ENCODE assay signal across 9 cellular contexts in the genomic region with DNA sequence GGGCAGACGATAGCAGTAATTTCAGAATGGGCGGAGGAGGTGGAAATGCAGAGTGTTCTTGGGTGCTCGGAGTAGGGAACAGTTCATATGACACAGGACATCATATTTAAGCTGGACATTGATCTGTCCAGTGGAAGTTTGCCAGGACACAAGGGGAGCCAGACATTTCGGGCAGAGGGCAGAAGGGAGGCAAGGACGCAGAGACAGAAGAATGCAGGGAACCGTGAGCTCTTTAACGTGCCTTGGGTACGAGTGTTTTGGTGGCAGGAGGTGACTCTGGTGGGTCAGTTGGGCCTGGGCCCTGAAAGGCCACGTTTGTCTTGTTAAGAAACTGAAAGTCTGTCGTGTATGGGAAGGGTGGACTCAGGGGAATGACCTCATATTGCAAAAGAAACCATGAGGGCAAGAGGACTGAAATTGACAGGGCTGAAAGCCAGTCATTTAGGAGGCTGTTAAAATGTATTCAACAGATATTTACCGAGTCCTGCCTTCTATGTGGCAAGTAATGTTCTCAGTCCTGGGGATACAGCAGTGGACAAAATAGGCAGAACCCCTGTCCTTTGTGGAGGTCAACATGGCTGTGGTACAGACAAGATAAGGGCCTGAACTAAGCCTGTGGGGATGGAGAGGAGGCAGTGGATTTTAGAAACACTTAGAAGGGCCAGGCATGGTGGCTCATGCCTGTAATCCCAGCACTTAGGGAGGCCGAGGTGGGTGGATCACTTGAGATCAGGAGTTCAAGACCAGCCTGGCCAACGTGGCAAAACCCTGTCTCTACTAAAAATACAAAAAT. TPM values are rescaled to one million over a fixed set of nuclear protein-coding genes. Genes with fewer than 3 reads are reported as not detected.
DNase-seq lines count a peak whose midpoint lies in the region; ATAC-seq and TF ChIP-seq lines count a peak whose summit lies in the region.
"Had no signal": no experiment of that assay in that cellular context is flagged by ENCODE, and none has a peak within 500 bp of the region (broad histone marks: within the 10 kb centered on the region; RNA-seq: fewer than 3 reads in every experiment).

No MANE protein-coding gene starts in this region.

- no peaks in the 10 kb centered on the region for H3K27me3 ChIP-seq in fibroblast of lung (ENCODE audit: control insufficient read depth, insufficient read depth, low read length)

- H3K9me3 ChIP-seq in T-helper 17 cell (ENCODE audit: control insufficient read depth, low read length, poor library complexity, severe bottlenecking) (no peaks in the 10 kb centered on the region), fibroblast of lung (ENCODE audit: control insufficient read depth, insufficient read depth, low read depth, low read length) (no peaks in the 10 kb centered on the region)

- H3K4me1 ChIP-seq in fibroblast of lung (ENCODE audit: control insufficient read depth, extremely low read depth, insufficient read depth, low read length): peaks cover 6% of the 10 kb centered on the region

- H3K27me3 Mint-ChIP-seq in Calu3 (ENCODE audit: unreplicated experiment): no peaks in the 10 kb centered on the region
- H3K27me3 Mint-ChIP-seq in T-helper 17 cell: no peaks in the 10 kb centered on the region

- peaks cover 2% of the 10 kb centered on the region for H3K36me3 ChIP-seq in fibroblast of lung (ENCODE audit: control insufficient read depth, insufficient read depth, low read length)

- DNase-seq in Calu3 (no peak), T-helper 17 cell (no peak), fibroblast of lung (ENCODE audit: low read depth in 2 of 2) (peak; percentile 15 to 56), omental fat pad (ENCODE audit: low spot score) (no peak)
- DNase-seq: NCI-H2227 treated with DMSO at 0.1 percent for 48 hours had no signal

- peak overlapping the region; percentile 54 for H3K9ac ChIP-seq in fibroblast of lung (ENCODE audit: insufficient read depth, low read length)

- H3K36me3 Mint-ChIP-seq in Calu3 (ENCODE audit: insufficient read depth, unreplicated experiment) (peaks cover 22% of the 10 kb centered on the region), T-helper 17 cell (ENCODE audit: low read depth) (peaks cover 2% of the 10 kb centered on the region)

- BruUV-seq in Calu3 (replicated peaks; lab: Mats Ljungman, UMichigan): no TSS peak

- ATAC-seq in T-helper 17 cell (no peak), omental fat pad (ENCODE audit: low FRiP score) (peak; percentile 24), HG03108 (IDR thresholded peaks at IDR 0.05; ENCODE audit: unreplicated experiment) (no peak), GM18907 (IDR thresholded peaks at IDR 0.05; ENCODE audit: unreplicated experiment) (no peak), HG02588 (IDR thresholded peaks at IDR 0.05; ENCODE audit: unreplicated experiment) (no peak), GM21786 (IDR thresholded peaks at IDR 0.05; ENCODE audit: unreplicated experiment) (no peak)

- H3K4me3 ChIP-seq in fibroblast of lung (replicated peaks in 1 of 4; ENCODE audit: control extremely low read depth in 1 of 4, insufficient read depth in 1 of 4, low read depth in 3 of 4, low read length in 4 of 4): peak overlapping the region; percentile 7 to 95 (median 42)

- H4K20me1 ChIP-seq in fibroblast of lung (ENCODE audit: control insufficient read depth, extremely low read depth, insufficient read depth, low read length): no peaks in the 10 kb centered on the region

- H3K4me3 Mint-ChIP-seq in Calu3 (ENCODE audit: low read depth, unreplicated experiment) (peak overlapping the region; percentile 45), T-helper 17 cell (peak overlapping the region; percentile 84)

- H3K4me2 ChIP-seq in fibroblast of lung (ENCODE audit: extremely low read depth, insufficient read depth, low read length): peak overlapping the region; percentile 100

- intact Hi-C loops in Calu3 (cut with micrococcal nuclease; ENCODE audit: unreplicated experiment): no loop called here

- no peaks in the 10 kb centered on the region for H3K9me3 Mint-ChIP-seq in Calu3 (ENCODE audit: low read depth, unreplicated experiment)

- H3K79me2 ChIP-seq in fibroblast of lung (ENCODE audit: control insufficient read depth, insufficient read depth, low read length): peaks cover 45% of the 10 kb centered on the region

- H3K4me1 Mint-ChIP-seq in Calu3 (ENCODE audit: low read depth, unreplicated experiment) (peaks cover 21% of the 10 kb centered on the region), T-helper 17 cell (peaks cover 54% of the 10 kb centered on the region)

- CTCF ChIA-PET in Calu3 (lab: Charles Lee): interaction anchor here (0.5 kb wide), 1 partner anchor 476 kb away, joined by 5 read pairs; no protein-coding TSS in a partner anchor

- H3K27ac Mint-ChIP-seq in Calu3 (ENCODE audit: unreplicated experiment) (no peak overlapping the region), T-helper 17 cell (peak overlapping the region; percentile 99)

- TF ChIP-seq CTCF in Calu3 (IDR thresholded peaks at IDR 0.05; ENCODE audit: unreplicated experiment): no peak
- no peak for TF ChIP-seq CTCF in fibroblast of lung (conservative IDR thresholded peaks at IDR 0.05 in 1 of 2, IDR thresholded peaks at IDR 0.05 in 1 of 2; ENCODE audit: low read depth in 1 of 2, low read length in 2 of 2)
- TF ChIP-seq CTCF in omental fat pad (IDR thresholded peaks at IDR 0.05): no peak

- H3K27ac ChIP-seq in fibroblast of lung (ENCODE audit: insufficient read depth, low read length): peak overlapping the region; percentile 65

- peak overlapping the region; percentile 14 for H2AFZ ChIP-seq in fibroblast of lung (ENCODE audit: low read length)

RNA-seq across cellular contexts. Expression of gene OPTN, which starts 2.2 kb away (rescaled TPM):
- total RNA-seq in Calu3 (2022) (48.9 and 60.6 TPM in 2 replicates), T-helper 17 cell (100 to 1,000 TPM; 158 to 160 TPM), fibroblast of lung (99.6 and 156 TPM in 2 replicates), omental fat pad (100 to 1,000 TPM in 1 of 4 donors, 10 to 100 TPM in 3; 59.6 to 123 (median 77.1) TPM)
- 82.9 and 139 TPM in 2 replicates for polyA plus RNA-seq in fibroblast of lung
- polyA plus RNA-seq in fibroblast of lung (2012): 133 and 178 TPM in 2 replicates
- polyA minus RNA-seq in fibroblast of lung (ENCODE audit: low replicate concordance): 41.9 and 63.1 TPM in 2 replicates

RNA-seq across cellular contexts. Expression of gene MCM10, which starts 59.2 kb away (rescaled TPM):
- total RNA-seq in Calu3 (2022) (42.0 and 49.3 TPM in 2 replicates), T-helper 17 cell (under 1 TPM; 0.34 to 0.47 TPM), fibroblast of lung (0.51 and 0.83 TPM in 2 replicates), omental fat pad (1 to 10 TPM; 1.3 to 7.6 (median 2.8) TPM)
- polyA plus RNA-seq in fibroblast of lung: 3.1 and 10.4 TPM in 2 replicates
- polyA plus RNA-seq in fibroblast of lung (2012): 3.4 and 8.6 TPM in 2 replicates
- polyA minus RNA-seq in fibroblast of lung (ENCODE audit: low replicate concordance): 4.0 and 6.7 TPM in 2 replicates

Comparison
In these comparisons a context has a peak if more than half of its experiments do, and no peak if none do; other contexts are left out.
1. DNase-seq: peak in fibroblast of lung (2 of 2); none in Calu3 (single experiment), T-helper 17 cell (0 of 3) and omental fat pad (single experiment).